8 cellular contexts compared by ENCODE assay signal in the genomic region with DNA sequence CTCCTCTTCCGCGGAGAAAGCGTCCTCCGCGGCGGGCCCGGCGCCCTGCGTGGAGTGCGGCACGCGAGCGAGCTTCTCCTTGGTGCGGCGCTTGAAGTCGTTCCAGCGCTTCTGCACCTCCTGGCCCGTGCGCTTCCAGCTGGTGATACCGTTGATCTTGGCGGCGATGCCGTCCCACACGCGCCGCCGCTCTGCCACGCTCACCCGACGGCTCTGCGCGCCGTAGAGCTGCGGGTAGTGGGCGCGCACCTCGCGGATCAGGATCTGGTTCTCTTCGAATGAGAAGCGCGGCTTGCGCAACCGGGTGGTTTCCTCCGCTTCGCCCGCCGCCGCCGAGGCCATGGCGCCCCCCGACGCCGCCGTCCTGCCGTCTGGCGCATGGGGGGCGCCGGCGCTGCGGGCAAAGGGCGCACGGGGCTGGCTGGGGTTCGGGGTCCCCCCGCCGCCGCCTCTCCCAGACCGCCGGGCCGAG. TPM values are rescaled to one million over a fixed set of nuclear protein-coding genes. Genes with fewer than 3 reads are reported as not detected.
DNase-seq lines count a peak whose midpoint lies in the region; ATAC-seq and TF ChIP-seq lines count a peak whose summit lies in the region.

No MANE protein-coding gene starts in this region.

- no peaks in the 10 kb centered on the region for H3K27me3 ChIP-seq in HL-60 (ENCODE audit: insufficient read depth, poor library complexity, severe bottlenecking)
- no peaks in the 10 kb centered on the region for H3K27me3 ChIP-seq in rectal smooth muscle tissue (ENCODE audit: control insufficient read depth, insufficient read depth, low read length)

- peaks cover 31% of the 10 kb centered on the region for H3K36me3 Mint-ChIP-seq in activated T-cell treated with anti-CD3 and anti-CD28 coated beads, Interleukin-2, amount 50 U/mL, for 24 hours (ENCODE audit: low read depth)
- H3K36me3 Mint-ChIP-seq in glutamatergic neuron (ENCODE audit: unreplicated experiment) (peaks cover 10% of the 10 kb centered on the region), endothelial cell (ENCODE audit: low read depth, unreplicated experiment) (peaks cover 21% of the 10 kb centered on the region)

- no peak overlapping the region for H3K9ac ChIP-seq in rectal smooth muscle tissue (ENCODE audit: low read length)

- peak overlapping the region; percentile 67 for H3K4me3 Mint-ChIP-seq in activated T-cell treated with anti-CD3 and anti-CD28 coated beads, Interleukin-2, amount 50 U/mL, for 24 hours
- H3K4me3 Mint-ChIP-seq in glutamatergic neuron (ENCODE audit: unreplicated experiment), result no peak overlapping the region
- no peak overlapping the region for H3K4me3 Mint-ChIP-seq in endothelial cell (ENCODE audit: unreplicated experiment)

- peaks cover 24% of the 10 kb centered on the region for H3K4me1 Mint-ChIP-seq in activated T-cell treated with anti-CD3 and anti-CD28 coated beads, Interleukin-2, amount 50 U/mL, for 24 hours (ENCODE audit: low read depth)
- H3K4me1 Mint-ChIP-seq in glutamatergic neuron (ENCODE audit: low read depth, unreplicated experiment) (peaks cover 1% of the 10 kb centered on the region), endothelial cell (ENCODE audit: unreplicated experiment) (peaks cover 15% of the 10 kb centered on the region)

- TF ChIP-seq CTCF in HL-60 (IDR thresholded peaks at IDR 0.05; ENCODE audit: insufficient read depth, low read length) (no peak), glutamatergic neuron (IDR thresholded peaks at IDR 0.05; ENCODE audit: partially characterized antibody, unreplicated experiment) (no peak), endothelial cell (IDR thresholded peaks at IDR 0.05; ENCODE audit: unreplicated experiment) (no peak)

- H3K9me3 Mint-ChIP-seq in activated T-cell treated with anti-CD3 and anti-CD28 coated beads, Interleukin-2, amount 50 U/mL, for 24 hours, result no peaks in the 10 kb centered on the region
- H3K9me3 Mint-ChIP-seq in glutamatergic neuron (ENCODE audit: unreplicated experiment) (peaks cover 11% of the 10 kb centered on the region), endothelial cell (ENCODE audit: unreplicated experiment) (no peaks in the 10 kb centered on the region)

- peaks cover 9% of the 10 kb centered on the region for H3K36me3 ChIP-seq in rectal smooth muscle tissue (ENCODE audit: control insufficient read depth, insufficient read depth, low read length)

- H3K27ac ChIP-seq in HL-60 (replicated peaks) (no peak overlapping the region), rectal smooth muscle tissue (ENCODE audit: low read depth, low read length) (no peak overlapping the region)

- H3K27ac Mint-ChIP-seq in activated T-cell treated with anti-CD3 and anti-CD28 coated beads, Interleukin-2, amount 50 U/mL, for 24 hours, result no peak overlapping the region
- no peak overlapping the region for H3K27ac Mint-ChIP-seq in glutamatergic neuron (ENCODE audit: unreplicated experiment)
- H3K27ac Mint-ChIP-seq in endothelial cell (ENCODE audit: unreplicated experiment), result no peak overlapping the region

- H3K4me3 ChIP-seq in HL-60 (replicated peaks; ENCODE audit: insufficient read depth, low read length) (peak overlapping the region; percentile 60), rectal smooth muscle tissue (ENCODE audit: low read length) (peak overlapping the region; percentile 54)

- DNase-seq in AG20443 (ENCODE audit: low spot score), result peak; percentile 54
- DNase-seq in HL-60 (ENCODE audit: low read depth in 1 of 2, low spot score in 1 of 2), result peak; percentile 60 to 68
- peak; percentile 62 for DNase-seq in activated T-cell treated with anti-CD3 and anti-CD28 coated beads, Interleukin-2, amount 50 U/mL, for 24 hours
- DNase-seq in glutamatergic neuron, result peak; percentile 43
- DNase-seq in endothelial cell (ENCODE audit: low spot score), result no peak

- H3K27me3 Mint-ChIP-seq in activated T-cell treated with anti-CD3 and anti-CD28 coated beads, Interleukin-2, amount 50 U/mL, for 24 hours, result no peaks in the 10 kb centered on the region
- H3K27me3 Mint-ChIP-seq in glutamatergic neuron (ENCODE audit: unreplicated experiment) (peaks cover 13% of the 10 kb centered on the region), endothelial cell (ENCODE audit: unreplicated experiment) (peaks cover 10% of the 10 kb centered on the region)

- peaks cover 9% of the 10 kb centered on the region for H3K4me1 ChIP-seq in rectal smooth muscle tissue (ENCODE audit: control insufficient read depth, insufficient read depth, low read length)

- ATAC-seq in HG02973 (IDR thresholded peaks at IDR 0.05; ENCODE audit: unreplicated experiment) (no peak), HG03097 (IDR thresholded peaks at IDR 0.05; ENCODE audit: low FRiP score, unreplicated experiment) (no peak)

RNA-seq across cellular contexts. Expression of a gene that starts 0.9 kb away (rescaled TPM):
- total RNA-seq in glutamatergic neuron (ENCODE audit: unreplicated experiment), result 7.1 TPM
- 9.0 TPM for total RNA-seq in endothelial cell (ENCODE audit: unreplicated experiment)

RNA-seq across cellular contexts. Expression of a gene that starts 13.1 kb away (rescaled TPM):
- total RNA-seq in glutamatergic neuron (ENCODE audit: unreplicated experiment) (not detected), endothelial cell (ENCODE audit: unreplicated experiment) (not detected)

RNA-seq across cellular contexts. Expression of a gene that starts 15.5 kb away (rescaled TPM):
- total RNA-seq in glutamatergic neuron (ENCODE audit: unreplicated experiment) (19.2 TPM), endothelial cell (ENCODE audit: unreplicated experiment) (17.6 TPM)

RNA-seq across cellular contexts. Expression of a gene that starts 37.3 kb away (rescaled TPM):
- total RNA-seq in glutamatergic neuron (ENCODE audit: unreplicated experiment) (1.0 TPM), endothelial cell (ENCODE audit: unreplicated experiment) (1.1 TPM)

RNA-seq across cellular contexts. Expression of a gene that starts 38.5 kb away (rescaled TPM):
- total RNA-seq in glutamatergic neuron (ENCODE audit: unreplicated experiment), result 78.1 TPM
- 70.7 TPM for total RNA-seq in endothelial cell (ENCODE audit: unreplicated experiment)
